ENCODE assay signal across 13 cellular contexts in genomic region chr11:46285594-46286033, GRCh38. TPM values are rescaled to one million over a fixed set of nuclear protein-coding genes. Genes with fewer than 3 reads are reported as not detected.
DNase-seq lines count a peak whose midpoint lies in the region; ATAC-seq and TF ChIP-seq lines count a peak whose summit lies in the region.
"Had no signal": no experiment of that assay in that cellular context is flagged by ENCODE, and none has a peak within 500 bp of the region (broad histone marks: within the 10 kb centered on the region; RNA-seq: fewer than 3 reads in every experiment).

No MANE protein-coding gene starts in this region.

- H3K36me3 ChIP-seq in gastroesophageal sphincter = no peaks in the 10 kb centered on the region

- no peak for TF ChIP-seq POLR2A in gastroesophageal sphincter (IDR thresholded peaks at IDR 0.05)

- peak overlapping the region in 1 of 2 donors; percentile 5 for H3K4me3 ChIP-seq in gastroesophageal sphincter
- H3K4me3 ChIP-seq: pancreas had no signal

- H3K4me1 ChIP-seq in gastroesophageal sphincter = peaks cover 0 to 30% (median 9%) of the 10 kb centered on the region in 3 donors

- H3K27me3 ChIP-seq in gastroesophageal sphincter = peaks cover 11% of the 10 kb centered on the region
- H3K27me3 ChIP-seq: pancreas had no signal

- TF ChIP-seq EP300 in gastroesophageal sphincter (IDR thresholded peaks at IDR 0.05) = no peak

- H3K9me3 ChIP-seq in gastroesophageal sphincter = no peaks in the 10 kb centered on the region
- H3K9me3 ChIP-seq: pancreas had no signal

- ATAC-seq in gastroesophageal sphincter (peak; percentile 68), sciatic nerve (peak; percentile 38), GM21526 (IDR thresholded peaks at IDR 0.05; ENCODE audit: low FRiP score, unreplicated experiment) (no peak)

- peak overlapping the region in 3 of 4 donors; percentile 49 to 59 (median 54) for H3K27ac ChIP-seq in gastroesophageal sphincter
- H3K27ac ChIP-seq: pancreas had no signal

- 43 to 60% methylated on average over 3 of the region's 11 CpGs for WGBS in gastroesophageal sphincter (ENCODE audit: low coverage in 1 of 2), 2 donors

- TF ChIP-seq CTCF in gastroesophageal sphincter (IDR thresholded peaks at IDR 0.05) = no peak

- DNase-seq in AG08396 (ENCODE audit: low spot score) (peak; percentile 69), sciatic nerve (ENCODE audit: low spot score) (no peak), NCI-H2196 (lab: John Stamatoyannopoulos, UW; ENCODE audit: unreplicated experiment) (no peak), inferior parietal cortex (ENCODE audit: extremely low spot score) (no peak), SHP77 (lab: John Stamatoyannopoulos, UW) (no peak)
- DNase-seq: activated CD4-positive, alpha-beta T cell treated with anti-CD3 and anti-CD28 coated beads, Interleukin-2, amount 50 U/mL, for 1 hour; activated effector memory CD4-positive, alpha-beta T cell treated with anti-CD3 and anti-CD28 coated beads, Interleukin-2, amount 50 U/mL, for 16 hours; NCI-H146; T-helper 1 cell had no signal

- intact Hi-C loops in sciatic nerve (cut with DNase I) = no loop called here

TF ChIP-seq in PFSK-1, 5 proteins besides CTCF, POLR2A, EP300 and RAD21:
- TF ChIP-seq TAF1 (IDR thresholded peaks at IDR 0.05; ENCODE audit: borderline replicate concordance, insufficient read depth, low read length) = no peak
- TF ChIP-seq REST (IDR thresholded peaks at IDR 0.05; ENCODE audit: insufficient read depth in 1 of 2, low read depth in 2 of 2, low read length in 2 of 2) = peak; percentile 69 to 75
- peak; percentile 61 for TF ChIP-seq POLR2AphosphoS5 (IDR thresholded peaks at IDR 0.05; ENCODE audit: low read depth, low read length)
- 0 out of 2 replicates have a peak, but pooled peaks have one; percentile 26 for TF ChIP-seq SIN3A (IDR thresholded peaks at IDR 0.05; ENCODE audit: borderline replicate concordance, insufficient read depth, low read length)
- no peak for TF ChIP-seq FOXP2 (optimal IDR thresholded peaks at IDR 0.05; ENCODE audit: borderline replicate concordance, extremely low read depth, extremely low read length, insufficient read depth)

RNA-seq across cellular contexts. Expression of gene CREB3L1, which starts 8.2 kb away (rescaled TPM):
- 114 TPM for polyA plus RNA-seq in PFSK-1 (2012; ENCODE audit: insufficient read length, low read depth)
- 1 to 10 TPM in 3 of 4 donors, under 1 TPM in 1; 0.81 to 5.2 (median 1.7) TPM for total RNA-seq in gastroesophageal sphincter
- total RNA-seq in sciatic nerve = 20.8 TPM
